In the genomic region with DNA sequence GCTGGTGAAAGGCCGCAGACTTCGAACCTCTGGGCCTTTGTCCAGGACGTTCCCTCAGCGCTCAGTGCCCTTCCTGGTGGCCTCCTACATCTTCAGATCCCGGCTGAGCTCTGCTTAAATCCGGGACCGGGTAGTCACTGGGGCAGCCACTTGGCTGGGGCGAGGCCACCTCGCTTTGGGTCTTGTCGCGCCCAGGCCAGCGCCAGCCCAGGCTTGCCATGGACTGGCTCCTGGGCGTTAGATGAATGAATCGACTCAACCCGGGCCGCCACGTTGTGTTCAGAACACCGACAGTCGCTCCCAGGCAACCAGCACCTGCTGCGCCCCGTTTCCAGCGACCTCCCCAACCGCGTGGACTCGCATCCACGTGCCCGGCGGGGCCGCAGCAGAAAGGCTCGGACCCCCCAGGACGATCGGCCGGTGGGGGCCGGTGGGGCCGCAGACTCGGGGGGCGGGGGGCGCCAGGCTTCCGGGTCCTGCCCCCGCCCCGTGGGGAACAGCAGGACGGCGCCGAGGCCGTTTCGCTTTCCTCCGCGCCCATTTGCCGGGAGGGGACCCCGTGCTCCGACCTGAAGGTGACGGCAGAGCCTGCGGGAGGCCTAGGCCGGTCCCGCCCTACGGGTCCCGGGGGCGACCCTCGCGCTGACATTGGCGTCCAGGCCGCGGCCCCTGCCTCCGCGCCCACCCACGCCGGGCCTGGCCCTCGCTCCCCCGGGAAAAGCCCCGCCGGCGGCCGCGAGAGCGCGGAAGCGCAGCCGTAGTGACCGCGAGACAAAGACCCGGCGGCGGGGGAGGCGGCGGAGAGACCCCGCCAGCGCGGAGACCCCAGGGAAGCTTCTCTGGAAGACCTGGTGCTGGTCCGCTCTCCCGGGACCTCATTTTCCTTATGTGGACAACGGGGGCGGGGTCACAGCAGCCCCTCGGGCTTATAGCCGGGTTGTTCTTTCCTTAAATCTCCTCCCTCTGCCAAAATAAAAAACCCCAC, we compare ENCODE assay signal across 8 cellular contexts. TPM values are rescaled to one million over a fixed set of nuclear protein-coding genes. Genes with fewer than 3 reads are reported as not detected.
A peak's percentile ranks its signal among the peaks of the same experiment; 100 is the strongest.
DNase-seq lines count a peak whose midpoint lies in the region; ATAC-seq and TF ChIP-seq lines count a peak whose summit lies in the region.

No MANE protein-coding gene starts in this region.

- H3K36me3 Mint-ChIP-seq in nephron (ENCODE audit: low read depth) = no peaks in the 10 kb centered on the region

- H3K9me3 ChIP-seq in ES-I3 (ENCODE audit: control insufficient read depth, insufficient read depth, low read length) (no peaks in the 10 kb centered on the region), esophagus muscularis mucosa (no peaks in the 10 kb centered on the region), thoracic aorta (no peaks in the 10 kb centered on the region)

- peak overlapping the region; percentile 82 to 98 (median 94) for H3K4me3 ChIP-seq in esophagus muscularis mucosa
- H3K4me3 ChIP-seq in thoracic aorta = peak overlapping the region; percentile 95

- DNase-seq in NCI-H1092 (lab: John Stamatoyannopoulos, UW) (peak; percentile 75), activated T-cell treated with anti-CD3 and anti-CD28 coated beads for 1 hour (ENCODE audit: low read depth) (peak; percentile 34), esophagus muscularis mucosa (ENCODE audit: extremely low spot score) (no peak), thoracic aorta (ENCODE audit: low spot score) (peak; percentile 13), NCI-H2029 treated with DMSO at 0.1 percent for 48 hours (lab: John Stamatoyannopoulos, UW) (no peak)

- H3K4me3 Mint-ChIP-seq in nephron = peak overlapping the region; percentile 72 to 79 (median 77)

- H3K4me1 ChIP-seq in ES-I3 (ENCODE audit: insufficient read depth, low read length) (no peaks in the 10 kb centered on the region; the same call in 1 of the 2 replicates), esophagus muscularis mucosa (peaks cover 4 to 15% (median 12%) of the 10 kb centered on the region in 4 donors), thoracic aorta (ENCODE audit: control insufficient read depth in 1 of 2, low read depth in 2 of 2) (no peaks in the 10 kb centered on the region)

- TF ChIP-seq CTCF in esophagus muscularis mucosa (IDR thresholded peaks at IDR 0.05) = no peak
- TF ChIP-seq CTCF in nephron (IDR thresholded peaks at IDR 0.05; ENCODE audit: unreplicated experiment in 3 of 3) = no peak
- no peak for TF ChIP-seq CTCF in thoracic aorta (IDR thresholded peaks at IDR 0.05)

- H3K27ac ChIP-seq in esophagus muscularis mucosa (replicated peaks in 1 of 4) = peak overlapping the region; percentile 58 to 74 (median 66)
- peak overlapping the region in 1 of 2 donors; percentile 43 for H3K27ac ChIP-seq in thoracic aorta

- H3K9ac ChIP-seq in ES-I3 (ENCODE audit: low read depth, low read length) = peak overlapping the region; percentile 84

- WGBS in esophagus muscularis mucosa = 22% methylated on average over 9 of the region's 94 CpGs

- H3K27me3 ChIP-seq in esophagus muscularis mucosa = peaks cover 0 to 4% (median 0%) of the 10 kb centered on the region in 4 donors
- H3K27me3 ChIP-seq in thoracic aorta (replicated peaks; ENCODE audit: insufficient read depth) = no peaks in the 10 kb centered on the region

- H3K27me3 Mint-ChIP-seq in nephron (ENCODE audit: low read depth) = no peaks in the 10 kb centered on the region

- TF ChIP-seq POLR2A in esophagus muscularis mucosa (IDR thresholded peaks at IDR 0.05; ENCODE audit: low read depth) = no peak

- H3K27ac Mint-ChIP-seq in nephron = no peak overlapping the region

- no peak for TF ChIP-seq EP300 in esophagus muscularis mucosa (IDR thresholded peaks at IDR 0.05)

- ATAC-seq in thoracic aorta (ENCODE audit: insufficient number of reproducible peaks, low FRiP score, low read depth) (no peak), GM18867 (IDR thresholded peaks at IDR 0.05; ENCODE audit: unreplicated experiment) (no peak)

- H3K4me1 Mint-ChIP-seq in nephron = peaks cover 8% of the 10 kb centered on the region

- H3K36me3 ChIP-seq in ES-I3 (ENCODE audit: insufficient read depth, low read length) (no peaks in the 10 kb centered on the region), esophagus muscularis mucosa (no peaks in the 10 kb centered on the region), thoracic aorta (no peaks in the 10 kb centered on the region)

- intact Hi-C loops in esophagus muscularis mucosa (cut with DNase I) = no loop called here

- no peaks in the 10 kb centered on the region for H3K9me3 Mint-ChIP-seq in nephron

RNA-seq across cellular contexts. Expression of a gene that starts 37.3 kb away (rescaled TPM):
- total RNA-seq in esophagus muscularis mucosa = 10 to 100 TPM; 12.9 to 14.8 (median 13.8) TPM
- total RNA-seq in thoracic aorta = 10 to 100 TPM in 1 of 2 donors, 1 to 10 TPM in 1; 6.5 to 17.1 TPM

RNA-seq across cellular contexts. Expression of a gene that starts 45.6 kb away (rescaled TPM):
- 10 to 100 TPM; 33.2 to 74.0 (median 54.2) TPM for total RNA-seq in esophagus muscularis mucosa
- 10 to 100 TPM; 36.3 to 56.3 TPM for total RNA-seq in thoracic aorta

Comparison
In these comparisons a context has a peak if more than half of its experiments do, and no peak if none do; other contexts are left out.
1. DNase-seq: peak in NCI-H1092 (single experiment), activated T-cell treated with anti-CD3 and anti-CD28 coated beads for 1 hour (single experiment) and thoracic aorta (single experiment); none in esophagus muscularis mucosa (single experiment) and NCI-H2029 treated with DMSO at 0.1 percent for 48 hours (single experiment).